In genomic region chr20:52433326-52434040, GRCh38 we compare ENCODE assay signal across 1 cellular context.
TF ChIP-seq lines count a peak whose summit lies in the region.

No MANE protein-coding gene starts in this region.

TF ChIP-seq in K562, 482 proteins besides CTCF, POLR2A, EP300 and RAD21 (continued from another document):
- TF ChIP-seq, protein P1, sequence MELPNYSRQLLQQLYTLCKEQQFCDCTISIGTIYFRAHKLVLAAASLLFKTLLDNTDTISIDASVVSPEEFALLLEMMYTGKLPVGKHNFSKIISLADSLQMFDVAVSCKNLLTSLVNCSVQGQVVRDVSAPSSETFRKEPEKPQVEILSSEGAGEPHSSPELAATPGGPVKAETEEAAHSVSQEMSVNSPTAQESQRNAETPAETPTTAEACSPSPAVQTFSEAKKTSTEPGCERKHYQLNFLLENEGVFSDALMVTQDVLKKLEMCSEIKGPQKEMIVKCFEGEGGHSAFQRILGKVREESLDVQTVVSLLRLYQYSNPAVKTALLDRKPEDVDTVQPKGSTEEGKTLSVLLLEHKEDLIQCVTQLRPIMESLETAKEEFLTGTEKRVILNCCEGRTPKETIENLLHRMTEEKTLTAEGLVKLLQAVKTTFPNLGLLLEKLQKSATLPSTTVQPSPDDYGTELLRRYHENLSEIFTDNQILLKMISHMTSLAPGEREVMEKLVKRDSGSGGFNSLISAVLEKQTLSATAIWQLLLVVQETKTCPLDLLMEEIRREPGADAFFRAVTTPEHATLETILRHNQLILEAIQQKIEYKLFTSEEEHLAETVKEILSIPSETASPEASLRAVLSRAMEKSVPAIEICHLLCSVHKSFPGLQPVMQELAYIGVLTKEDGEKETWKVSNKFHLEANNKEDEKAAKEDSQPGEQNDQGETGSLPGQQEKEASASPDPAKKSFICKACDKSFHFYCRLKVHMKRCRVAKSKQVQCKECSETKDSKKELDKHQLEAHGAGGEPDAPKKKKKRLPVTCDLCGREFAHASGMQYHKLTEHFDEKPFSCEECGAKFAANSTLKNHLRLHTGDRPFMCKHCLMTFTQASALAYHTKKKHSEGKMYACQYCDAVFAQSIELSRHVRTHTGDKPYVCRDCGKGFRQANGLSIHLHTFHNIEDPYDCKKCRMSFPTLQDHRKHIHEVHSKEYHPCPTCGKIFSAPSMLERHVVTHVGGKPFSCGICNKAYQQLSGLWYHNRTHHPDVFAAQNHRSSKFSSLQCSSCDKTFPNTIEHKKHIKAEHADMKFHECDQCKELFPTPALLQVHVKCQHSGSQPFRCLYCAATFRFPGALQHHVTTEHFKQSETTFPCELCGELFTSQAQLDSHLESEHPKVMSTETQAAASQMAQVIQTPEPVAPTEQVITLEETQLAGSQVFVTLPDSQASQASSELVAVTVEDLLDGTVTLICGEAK (IDR thresholded peaks at IDR 0.05) = peak; percentile 85
- TF ChIP-seq, protein P1 (CRISPR knock-in tag; IDR thresholded peaks at IDR 0.05) = peak; percentile 69
